ENCODE assay signal across 8 cellular contexts in the genomic region with DNA sequence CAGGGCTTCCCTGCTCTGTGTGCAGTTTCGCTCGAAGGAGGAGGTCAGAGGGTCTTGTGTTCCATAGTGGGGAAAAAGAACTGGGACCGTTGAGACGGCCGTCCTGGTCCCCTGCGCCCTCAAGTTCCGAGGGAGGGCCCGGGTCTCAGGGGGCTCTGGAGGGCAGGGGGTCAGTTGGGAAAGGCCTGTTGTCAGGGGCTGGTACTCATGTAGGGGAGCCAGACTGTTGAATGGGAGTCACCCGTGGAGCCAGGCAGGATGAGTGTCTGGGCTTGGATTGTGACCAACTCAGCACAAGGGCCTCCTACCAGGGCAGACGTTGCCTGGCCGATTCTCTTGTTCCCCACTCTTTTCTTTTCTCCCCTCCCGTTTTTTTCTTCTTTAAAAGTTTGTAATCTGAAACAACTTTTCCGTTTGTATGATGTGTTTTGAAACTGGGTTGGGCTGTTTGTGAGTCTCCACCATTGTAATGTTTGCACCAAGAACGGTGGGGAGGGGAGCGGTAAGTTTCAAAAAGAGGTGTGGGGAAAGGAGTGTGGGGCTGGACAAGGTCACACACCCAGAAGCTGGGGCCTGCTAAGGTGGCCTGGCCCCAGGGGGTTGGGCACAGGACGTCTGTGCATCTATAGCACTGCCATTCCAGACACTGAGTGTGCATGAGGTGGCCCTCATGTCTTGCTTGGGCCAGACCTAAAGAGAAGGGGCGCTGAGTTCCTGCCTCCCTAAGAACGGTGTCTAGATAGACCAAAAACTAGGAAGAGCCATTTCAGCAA. TPM values are rescaled to one million over a fixed set of nuclear protein-coding genes. Genes with fewer than 3 reads are reported as not detected.
A peak's percentile ranks its signal among the peaks of the same experiment; 100 is the strongest.
DNase-seq lines count a peak whose midpoint lies in the region; ATAC-seq and TF ChIP-seq lines count a peak whose summit lies in the region.

No MANE protein-coding gene starts in this region.

- BruUV-seq in A673 (replicated peaks; lab: Mats Ljungman, UMichigan), result no TSS peak

- no peaks in the 10 kb centered on the region for H3K36me3 ChIP-seq in A673 (ENCODE audit: insufficient read depth, low read length, poor library complexity, severe bottlenecking)
- H3K36me3 ChIP-seq in endocrine pancreas (ENCODE audit: control insufficient read depth, insufficient read depth, low read length), result no peaks in the 10 kb centered on the region
- no peaks in the 10 kb centered on the region for H3K36me3 ChIP-seq in upper lobe of right lung

- peak overlapping the region; percentile 41 for H3K4me3 ChIP-seq in A673 (ENCODE audit: low read depth, low read length, poor library complexity, severe bottlenecking)
- peak overlapping the region; percentile 80 for H3K4me3 ChIP-seq in WI38 (ENCODE audit: low read depth, low read length)
- H3K4me3 ChIP-seq in endocrine pancreas (ENCODE audit: control insufficient read depth, insufficient read depth, low read length), result no peak overlapping the region
- peak overlapping the region; percentile 92 for H3K4me3 ChIP-seq in upper lobe of right lung

- ATAC-seq in upper lobe of right lung, result peak; percentile 64

- TF ChIP-seq CTCF in A673 (conservative IDR thresholded peaks at IDR 0.05; ENCODE audit: low read depth, low read length), result no peak
- no peak for TF ChIP-seq CTCF in WI38 (IDR thresholded peaks at IDR 0.05; ENCODE audit: low read depth, low read length)
- TF ChIP-seq CTCF in upper lobe of right lung (IDR thresholded peaks at IDR 0.05), result no peak

- no peak overlapping the region for H3K27ac ChIP-seq in A673 (ENCODE audit: low read depth, low read length, poor library complexity, severe bottlenecking)
- H3K27ac ChIP-seq in upper lobe of right lung, result peak overlapping the region; percentile 87

- DNase-seq in A673 (ENCODE audit: low spot score) (no peak), HCEC 1CT (peak; percentile 61), mucosa of gallbladder (ENCODE audit: low spot score) (peak; percentile 46), upper lobe of right lung (peak; percentile 76), occipital lobe (lab: John Stamatoyannopoulos, UW) (no peak), NCI-H2081 treated with DMSO at 0.1 percent for 48 hours (lab: John Stamatoyannopoulos, UW) (no peak)

- H3K9me3 ChIP-seq in A673 (ENCODE audit: low read depth, low read length, poor library complexity, severe bottlenecking) (no peaks in the 10 kb centered on the region), endocrine pancreas (ENCODE audit: control insufficient read depth, low read length) (no peaks in the 10 kb centered on the region), upper lobe of right lung (no peaks in the 10 kb centered on the region)

- CTCF ChIA-PET in A673 (lab: Charles Lee), result no interaction called here

- H3K27me3 ChIP-seq in A673 (replicated peaks; ENCODE audit: insufficient read depth, low read depth, low read length, poor library complexity), result peaks cover 27% of the 10 kb centered on the region
- H3K27me3 ChIP-seq in endocrine pancreas (ENCODE audit: control insufficient read depth, insufficient read depth, low read length), result no peaks in the 10 kb centered on the region
- no peaks in the 10 kb centered on the region for H3K27me3 ChIP-seq in upper lobe of right lung

- H3K4me1 ChIP-seq in A673 (ENCODE audit: insufficient read depth, low read length, poor library complexity, severe bottlenecking), result no peaks in the 10 kb centered on the region
- no peaks in the 10 kb centered on the region for H3K4me1 ChIP-seq in endocrine pancreas (ENCODE audit: control insufficient read depth, insufficient read depth, low read length)
- H3K4me1 ChIP-seq in upper lobe of right lung, result peaks cover 27% of the 10 kb centered on the region

- peak overlapping the region; percentile 74 for H3K9ac ChIP-seq in endocrine pancreas (ENCODE audit: control insufficient read depth, insufficient read depth, low read length)

- POLR2A ChIA-PET in A673 (lab: Charles Lee; ENCODE audit: low non-redundant PET), result no interaction called here

- intact Hi-C loops in A673 (cut with micrococcal nuclease; ENCODE audit: unreplicated experiment) (no loop called here), upper lobe of right lung (cut with DNase I) (no loop called here)

RNA-seq across cellular contexts. Expression of a gene that starts 1.1 kb away (rescaled TPM):
- total RNA-seq in A673 (2021) (0.79 TPM in 1 of 2 replicates, not detected in the other), mucosa of gallbladder (19.3 TPM), upper lobe of right lung (53.2 TPM), occipital lobe (0.31 TPM)

Comparison
In these comparisons a context has a peak if more than half of its experiments do, and no peak if none do; other contexts are left out.
1. DNase-seq: peak in HCEC 1CT (single experiment), mucosa of gallbladder (single experiment) and upper lobe of right lung (single experiment); none in A673 (single experiment), occipital lobe (single experiment) and NCI-H2081 treated with DMSO at 0.1 percent for 48 hours (single experiment).
2. RNA of a gene that starts 1.1 kb away (total RNA-seq): 53.2 TPM in upper lobe of right lung (single experiment) and 19.3 TPM in mucosa of gallbladder (single experiment); 0.31 TPM in occipital lobe (single experiment) and 0.79 TPM in A673; every median in the first group is over 10 times any median in the second.